ENCODE assay signal across 7 cellular contexts in the genomic region with DNA sequence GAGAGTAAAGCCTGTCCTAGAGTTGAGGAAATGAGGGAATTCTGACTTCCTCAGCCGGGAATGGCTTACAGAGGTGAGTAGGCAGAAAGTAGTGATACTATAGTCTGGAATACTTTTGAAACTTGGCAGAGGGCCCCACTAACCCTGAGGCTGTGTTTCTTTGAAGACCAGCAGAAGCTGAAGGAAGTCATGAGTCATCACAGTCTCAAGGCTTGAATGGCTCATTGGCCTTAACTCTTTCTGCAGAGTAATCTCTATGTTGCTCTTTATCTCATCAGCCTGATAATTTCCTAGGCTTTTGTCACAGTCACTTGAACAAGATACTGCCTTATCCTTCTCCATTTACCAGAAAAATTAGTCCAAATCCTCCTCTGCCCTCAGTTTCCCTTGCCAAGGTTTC.
DNase-seq lines count a peak whose midpoint lies in the region; ATAC-seq, FAIRE-seq and TF ChIP-seq lines count a peak whose summit lies in the region.

No MANE protein-coding gene starts in this region.

- TF ChIP-seq CTCF in gastroesophageal sphincter (IDR thresholded peaks at IDR 0.05): no peak

- H3K4me1 ChIP-seq in gastroesophageal sphincter: peaks cover 0 to 9% (median 0%) of the 10 kb centered on the region in 3 donors

- 6 to 30% methylated on average over 1 of the region's 1 CpG for WGBS in gastroesophageal sphincter (ENCODE audit: low coverage in 1 of 2), 2 donors

- DNase-seq in RCC 7860 (ENCODE audit: low spot score) (peak; percentile 92), ureter (ENCODE audit: low spot score) (peak; percentile 70), NCI-H510A treated with DMSO at 0.1 percent for 48 hours (lab: John Stamatoyannopoulos, UW) (no peak)

- H3K36me3 ChIP-seq in gastroesophageal sphincter: no peaks in the 10 kb centered on the region

- no peak for TF ChIP-seq EP300 in gastroesophageal sphincter (IDR thresholded peaks at IDR 0.05)

- H3K4me3 ChIP-seq in gastroesophageal sphincter: no peak overlapping the region

- ATAC-seq in GM18870 (IDR thresholded peaks at IDR 0.05; ENCODE audit: unreplicated experiment): peak; percentile 99
- peak; percentile 96 for ATAC-seq in HG02981 (IDR thresholded peaks at IDR 0.05; ENCODE audit: unreplicated experiment)
- ATAC-seq in gastroesophageal sphincter: peak; percentile 57
- ATAC-seq in GM19467 (IDR thresholded peaks at IDR 0.05; ENCODE audit: unreplicated experiment): no peak

- H3K27me3 ChIP-seq in gastroesophageal sphincter: no peaks in the 10 kb centered on the region

- H3K27ac ChIP-seq in gastroesophageal sphincter: no peak overlapping the region

- FAIRE-seq in RCC 7860 (lab: Jason Lieb, UNC): peak; percentile 97

- no peak for TF ChIP-seq POLR2A in gastroesophageal sphincter (IDR thresholded peaks at IDR 0.05)

- no peaks in the 10 kb centered on the region for H3K9me3 ChIP-seq in gastroesophageal sphincter
